Comparison of ENCODE assay signal across 8 cellular contexts in the genomic region with DNA sequence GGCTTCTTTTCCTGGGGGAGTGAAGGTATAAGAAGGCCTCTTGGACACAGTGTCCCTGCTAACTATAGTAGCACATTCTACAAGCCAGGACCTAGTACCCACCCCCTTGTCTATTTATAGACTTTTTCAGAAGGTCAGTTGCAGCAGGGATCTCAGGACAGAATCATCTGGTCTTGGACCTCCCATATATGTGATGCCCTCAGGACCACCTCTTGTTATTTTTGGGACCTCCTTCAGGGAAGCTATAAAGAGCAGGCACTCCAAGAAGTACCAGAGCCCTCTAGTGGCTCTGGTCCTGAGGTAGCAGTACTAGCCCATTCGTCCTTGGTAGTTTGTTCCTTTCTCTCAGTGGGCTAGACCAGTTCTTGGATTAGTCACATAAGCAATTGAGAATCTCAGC. TPM values are rescaled to one million over a fixed set of nuclear protein-coding genes. Genes with fewer than 3 reads are reported as not detected.
DNase-seq lines count a peak whose midpoint lies in the region; ATAC-seq and TF ChIP-seq lines count a peak whose summit lies in the region.

No MANE protein-coding gene starts in this region.

- peaks cover 18% of the 10 kb centered on the region for H3K4me1 Mint-ChIP-seq in brain

- peaks cover 43% of the 10 kb centered on the region for H3F3A ChIP-seq in DOHH2 (ENCODE audit: control insufficient read depth, insufficient read depth)

- H4K20me1 ChIP-seq in DOHH2 (ENCODE audit: control insufficient read depth, insufficient read depth, low read depth, low read length): no peaks in the 10 kb centered on the region

- WGBS in suprapubic skin: 0% methylated on average over 1 of the region's 1 CpG
- WGBS in transverse colon (ENCODE audit: low coverage in 1 of 2), 2 donors: 15% methylated on average over 1 of the region's 1 CpG; no CpG with 5 or more reads in 1 of the 2 donors

- no peaks in the 10 kb centered on the region for H3K27me3 ChIP-seq in DOHH2 (ENCODE audit: control insufficient read depth, low read length)
- H3K27me3 ChIP-seq in suprapubic skin: no peaks in the 10 kb centered on the region
- H3K27me3 ChIP-seq in transverse colon: no peaks in the 10 kb centered on the region

- no peak for TF ChIP-seq POLR2A in suprapubic skin (IDR thresholded peaks at IDR 0.05)
- TF ChIP-seq POLR2A in transverse colon (IDR thresholded peaks at IDR 0.05): no peak

- no peak for TF ChIP-seq EP300 in Ishikawa (IDR thresholded peaks at IDR 0.05; ENCODE audit: borderline replicate concordance)
- TF ChIP-seq EP300 in suprapubic skin (IDR thresholded peaks at IDR 0.05): no peak
- TF ChIP-seq EP300 in transverse colon (IDR thresholded peaks at IDR 0.05; ENCODE audit: low read depth): no peak

- H3K4me3 Mint-ChIP-seq in brain: peak overlapping the region in 3 of 5 experiments; percentile 0 to 12 (median 1)

- DNase-seq in myocyte (ENCODE audit: low read depth) (peak; percentile 68), suprapubic skin (ENCODE audit: low spot score in 2 of 2) (no peak), NCI-H524 treated with DMSO at 0.1 percent for 48 hours (lab: John Stamatoyannopoulos, UW) (no peak), transverse colon (no peak)

- peak; percentile 23; the same call in 1 of the 2 replicates for TF ChIP-seq RAD21 in Ishikawa (IDR thresholded peaks at IDR 0.05; ENCODE audit: low read depth)

- in situ Hi-C loops in transverse colon (cut with MboI; ENCODE audit: low pct_ligation_motif_present in 1 of 4, low pct_unique_long_range_greater_than_20kb in 1 of 4, low sequenced_read_pairs in 3 of 4): no loop called here

- no peak for ATAC-seq in GM21381 (IDR thresholded peaks at IDR 0.05; ENCODE audit: unreplicated experiment)

- H3K36me3 ChIP-seq in DOHH2 (ENCODE audit: control insufficient read depth, low read length) (peaks cover 63% of the 10 kb centered on the region), suprapubic skin (peaks cover 56% of the 10 kb centered on the region), transverse colon (peaks cover 0 to 48% (median 23%) of the 10 kb centered on the region in 4 donors)

- H3K4me1 ChIP-seq in DOHH2 (ENCODE audit: control insufficient read depth, low read length): peaks cover 14% of the 10 kb centered on the region
- H3K4me1 ChIP-seq in suprapubic skin: peaks cover 14% of the 10 kb centered on the region
- peaks cover 3 to 14% (median 9%) of the 10 kb centered on the region in 4 donors for H3K4me1 ChIP-seq in transverse colon

- no peaks in the 10 kb centered on the region for H3K9me3 Mint-ChIP-seq in brain

- H3K4me2 ChIP-seq in DOHH2 (ENCODE audit: low read length): no peak overlapping the region

- peak overlapping the region in 3 of 5 experiments; percentile 2 to 65 (median 19) for H3K27ac Mint-ChIP-seq in brain

- peaks cover 4% of the 10 kb centered on the region for H3K27me3 Mint-ChIP-seq in brain

- intact Hi-C loops in transverse colon (cut with DNase I; ENCODE audit: low total_unique reads): no loop called here

- TF ChIP-seq CTCF in DOHH2 (IDR thresholded peaks at IDR 0.05; ENCODE audit: low read depth, low read length, poor library complexity, severe bottlenecking) (peak; percentile 59), brain (conservative IDR thresholded peaks at IDR 0.05) (peak; percentile 18 to 43), suprapubic skin (IDR thresholded peaks at IDR 0.05) (no peak), transverse colon (IDR thresholded peaks at IDR 0.05) (peak in 2 of 5 experiments; percentile 10 to 12)

- H3K27ac ChIP-seq in DOHH2 (ENCODE audit: low read depth, low read length) (no peak overlapping the region), suprapubic skin (no peak overlapping the region), transverse colon (no peak overlapping the region)

- H3K36me3 Mint-ChIP-seq in brain: peaks cover 49% of the 10 kb centered on the region

- H3K9me3 ChIP-seq in DOHH2 (ENCODE audit: control insufficient read depth, insufficient read depth, low read length) (no peaks in the 10 kb centered on the region), suprapubic skin (no peaks in the 10 kb centered on the region), transverse colon (no peaks in the 10 kb centered on the region)

- no peaks in the 10 kb centered on the region for H3K79me2 ChIP-seq in DOHH2 (ENCODE audit: control insufficient read depth, low read length)

- no peaks in the 10 kb centered on the region for H3K9me2 ChIP-seq in DOHH2 (replicated peaks; ENCODE audit: control insufficient read depth, low read length)

- H3K4me3 ChIP-seq in DOHH2 (ENCODE audit: low read length) (no peak overlapping the region), suprapubic skin (no peak overlapping the region), transverse colon (no peak overlapping the region)

TF ChIP-seq in Ishikawa, 13 proteins besides CTCF, POLR2A, EP300 and RAD21:
- no peak for TF ChIP-seq NFIC (IDR thresholded peaks at IDR 0.05)
- TF ChIP-seq, protein P1, sequence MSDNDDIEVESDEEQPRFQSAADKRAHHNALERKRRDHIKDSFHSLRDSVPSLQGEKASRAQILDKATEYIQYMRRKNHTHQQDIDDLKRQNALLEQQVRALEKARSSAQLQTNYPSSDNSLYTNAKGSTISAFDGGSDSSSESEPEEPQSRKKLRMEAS (IDR thresholded peaks at IDR 0.05): no peak
- TF ChIP-seq TEAD4 (IDR thresholded peaks at IDR 0.05): no peak
- TF ChIP-seq YY1 (IDR thresholded peaks at IDR 0.05; ENCODE audit: low read depth): no peak
- no peak for TF ChIP-seq TAF1 (IDR thresholded peaks at IDR 0.05; ENCODE audit: low read depth)
- TF ChIP-seq, protein P2, sequence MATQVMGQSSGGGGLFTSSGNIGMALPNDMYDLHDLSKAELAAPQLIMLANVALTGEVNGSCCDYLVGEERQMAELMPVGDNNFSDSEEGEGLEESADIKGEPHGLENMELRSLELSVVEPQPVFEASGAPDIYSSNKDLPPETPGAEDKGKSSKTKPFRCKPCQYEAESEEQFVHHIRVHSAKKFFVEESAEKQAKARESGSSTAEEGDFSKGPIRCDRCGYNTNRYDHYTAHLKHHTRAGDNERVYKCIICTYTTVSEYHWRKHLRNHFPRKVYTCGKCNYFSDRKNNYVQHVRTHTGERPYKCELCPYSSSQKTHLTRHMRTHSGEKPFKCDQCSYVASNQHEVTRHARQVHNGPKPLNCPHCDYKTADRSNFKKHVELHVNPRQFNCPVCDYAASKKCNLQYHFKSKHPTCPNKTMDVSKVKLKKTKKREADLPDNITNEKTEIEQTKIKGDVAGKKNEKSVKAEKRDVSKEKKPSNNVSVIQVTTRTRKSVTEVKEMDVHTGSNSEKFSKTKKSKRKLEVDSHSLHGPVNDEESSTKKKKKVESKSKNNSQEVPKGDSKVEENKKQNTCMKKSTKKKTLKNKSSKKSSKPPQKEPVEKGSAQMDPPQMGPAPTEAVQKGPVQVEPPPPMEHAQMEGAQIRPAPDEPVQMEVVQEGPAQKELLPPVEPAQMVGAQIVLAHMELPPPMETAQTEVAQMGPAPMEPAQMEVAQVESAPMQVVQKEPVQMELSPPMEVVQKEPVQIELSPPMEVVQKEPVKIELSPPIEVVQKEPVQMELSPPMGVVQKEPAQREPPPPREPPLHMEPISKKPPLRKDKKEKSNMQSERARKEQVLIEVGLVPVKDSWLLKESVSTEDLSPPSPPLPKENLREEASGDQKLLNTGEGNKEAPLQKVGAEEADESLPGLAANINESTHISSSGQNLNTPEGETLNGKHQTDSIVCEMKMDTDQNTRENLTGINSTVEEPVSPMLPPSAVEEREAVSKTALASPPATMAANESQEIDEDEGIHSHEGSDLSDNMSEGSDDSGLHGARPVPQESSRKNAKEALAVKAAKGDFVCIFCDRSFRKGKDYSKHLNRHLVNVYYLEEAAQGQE (IDR thresholded peaks at IDR 0.05; ENCODE audit: low read depth): no peak
- no peak for TF ChIP-seq ZBTB7A (IDR thresholded peaks at IDR 0.05; ENCODE audit: low read depth)
- TF ChIP-seq TCF12 (IDR thresholded peaks at IDR 0.05; ENCODE audit: low read depth): no peak
- TF ChIP-seq CEBPB (IDR thresholded peaks at IDR 0.05): no peak
- no peak for TF ChIP-seq FOXM1 (IDR thresholded peaks at IDR 0.05; ENCODE audit: borderline replicate concordance, low read depth)
- no peak for TF ChIP-seq EGR1 (IDR thresholded peaks at IDR 0.05)
- TF ChIP-seq, protein P3, sequence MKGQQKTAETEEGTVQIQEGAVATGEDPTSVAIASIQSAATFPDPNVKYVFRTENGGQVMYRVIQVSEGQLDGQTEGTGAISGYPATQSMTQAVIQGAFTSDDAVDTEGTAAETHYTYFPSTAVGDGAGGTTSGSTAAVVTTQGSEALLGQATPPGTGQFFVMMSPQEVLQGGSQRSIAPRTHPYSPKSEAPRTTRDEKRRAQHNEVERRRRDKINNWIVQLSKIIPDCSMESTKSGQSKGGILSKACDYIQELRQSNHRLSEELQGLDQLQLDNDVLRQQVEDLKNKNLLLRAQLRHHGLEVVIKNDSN (IDR thresholded peaks at IDR 0.05): no peak
- no peak for TF ChIP-seq CREB1 (IDR thresholded peaks at IDR 0.05; ENCODE audit: low read depth)

RNA-seq across cellular contexts. Expression of a gene that starts 4.3 kb away (rescaled TPM):
- polyA plus RNA-seq in brain (ENCODE audit: insufficient read depth, low read depth, low replicate concordance): 24.0 TPM
- total RNA-seq in myocyte (87.8 and 112 TPM in 2 replicates), suprapubic skin (10 to 100 TPM in 1 of 4 donors, 1 to 10 TPM in 3; 3.4 to 17.0 (median 7.6) TPM), transverse colon (10 to 100 TPM in 3 of 4 donors, 1 to 10 TPM in 1; 6.7 to 51.5 (median 27.9) TPM)
- 26.4 TPM for polyA plus RNA-seq in myocyte (2012)

RNA-seq across cellular contexts. Expression of a gene that starts 12.8 kb away (rescaled TPM):
- 10.5 TPM for polyA plus RNA-seq in brain (ENCODE audit: insufficient read depth, low read depth, low replicate concordance)
- 31.3 and 31.8 TPM in 2 replicates for total RNA-seq in myocyte
- 71.4 TPM for polyA plus RNA-seq in myocyte (2012)
- 10 to 100 TPM; 20.3 to 33.6 (median 24.6) TPM for total RNA-seq in suprapubic skin
- total RNA-seq in transverse colon: 100 to 1,000 TPM in 1 of 4 donors, 10 to 100 TPM in 3; 28.4 to 120 (median 40.0) TPM

RNA-seq across cellular contexts. Expression of a gene that starts 29.1 kb away (rescaled TPM):
- 184 TPM for polyA plus RNA-seq in brain (ENCODE audit: insufficient read depth, low read depth, low replicate concordance)
- total RNA-seq in myocyte: 178 and 184 TPM in 2 replicates
- polyA plus RNA-seq in myocyte (2012): 98.3 TPM
- total RNA-seq in suprapubic skin: 100 to 1,000 TPM; 176 to 218 (median 179) TPM
- 100 to 1,000 TPM in 3 of 4 donors, 10 to 100 TPM in 1; 92.4 to 297 (median 213) TPM for total RNA-seq in transverse colon

RNA-seq across cellular contexts. Expression of a gene that starts 41.2 kb away (rescaled TPM):
- not detected for polyA plus RNA-seq in brain (ENCODE audit: insufficient read depth, low read depth, low replicate concordance)
- total RNA-seq in myocyte: not detected in 2 replicates
- polyA plus RNA-seq in myocyte (2012): 0.15 TPM
- total RNA-seq in suprapubic skin: 1 to 10 TPM in 2 of 4 donors, not detected in 2; 1.3 to 2.4 TPM
- 100 to 1,000 TPM; 225 to 325 (median 283) TPM for total RNA-seq in transverse colon

RNA-seq across cellular contexts. Expression of a gene that starts 44.8 kb away (rescaled TPM):
- 121 TPM for polyA plus RNA-seq in brain (ENCODE audit: insufficient read depth, low read depth, low replicate concordance)
- total RNA-seq in myocyte (83.1 and 92.9 TPM in 2 replicates), suprapubic skin (10 to 100 TPM; 36.4 to 51.4 (median 42.4) TPM), transverse colon (10 to 100 TPM; 34.0 to 87.2 (median 51.8) TPM)
- polyA plus RNA-seq in myocyte (2012): 142 TPM

Comparison
In these comparisons a context has a peak if more than half of its experiments do, and no peak if none do; other contexts are left out.
1. CTCF ChIP-seq: peak in DOHH2 (single experiment) and brain (2 of 2); none in suprapubic skin (0 of 2).